10 cellular contexts compared by ENCODE assay signal in the genomic region with DNA sequence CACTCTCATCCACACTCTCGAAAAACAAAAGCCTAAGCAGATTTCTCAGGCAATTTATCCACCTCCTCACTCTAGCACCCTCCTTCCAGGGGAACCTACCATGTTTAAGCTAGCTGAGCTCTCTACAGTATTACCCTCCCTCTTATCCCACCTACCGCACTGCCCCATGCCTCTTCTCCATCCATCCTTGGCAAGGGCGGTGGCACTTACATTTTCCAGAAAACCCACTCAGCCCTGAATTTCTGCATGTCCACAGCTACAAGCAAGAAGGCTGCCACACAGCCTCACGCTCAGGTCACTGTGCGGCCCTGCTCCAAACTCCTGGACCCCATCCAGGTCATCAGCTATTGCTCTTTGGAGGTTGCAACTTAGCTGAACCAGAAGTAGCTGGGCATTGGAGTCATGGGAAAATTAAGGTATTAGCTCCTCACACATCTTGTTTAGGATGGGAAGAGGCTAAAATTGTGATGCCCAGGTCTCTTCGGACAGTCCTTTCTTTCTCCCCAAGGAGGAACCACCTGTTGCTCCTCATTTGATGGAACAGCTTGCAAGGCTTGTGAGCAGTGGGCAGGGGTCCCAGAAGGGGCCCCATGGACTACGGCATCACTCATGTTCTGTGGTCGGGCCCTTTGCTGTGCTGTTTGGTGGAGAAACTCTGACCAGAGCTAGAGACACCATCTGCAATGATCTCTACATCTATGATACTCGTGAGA. TPM values are rescaled to one million over a fixed set of nuclear protein-coding genes. Genes with fewer than 3 reads are reported as not detected.
DNase-seq lines count a peak whose midpoint lies in the region; ATAC-seq and TF ChIP-seq lines count a peak whose summit lies in the region.
"Had no signal": no experiment of that assay in that cellular context is flagged by ENCODE, and none has a peak within 500 bp of the region (broad histone marks: within the 10 kb centered on the region; RNA-seq: fewer than 3 reads in every experiment).

No MANE protein-coding gene starts in this region.

- POLR2A ChIA-PET in SK-N-SH (lab: Yijun Ruan, JAX), result interaction anchor here (0.8 to 1.0 kb wide), 2 partner anchors 34 to 54 kb away, joined by 3 read pairs; a partner anchor contains a TSS

- no peak overlapping the region for H3K27ac ChIP-seq in SK-N-SH (ENCODE audit: low read depth in 2 of 2, low read length in 1 of 2)

- peak overlapping the region; percentile 86 for H3K4me2 ChIP-seq in SK-N-SH

- H3K4me3 Mint-ChIP-seq in activated T-helper 17 cell treated with anti-CD3 and anti-CD28 coated beads, Interleukin-2, amount 50 U/mL, for 72 hours, result peak overlapping the region; percentile 73
- peak overlapping the region; percentile 69 to 95 for H3K4me3 Mint-ChIP-seq in stimulated activated naive CD8-positive, alpha-beta T cell treated with anti-CD3 and anti-CD28 coated beads, Interleukin-15, amount 100 ng/mL, for 72 hours

- ATAC-seq in SK-N-SH treated with all-trans-retinoic acid at 6 μM for 48 hours, result no peak; the same call in 2 of the 3 replicates
- no peak for ATAC-seq in activated T-helper 17 cell treated with anti-CD3 and anti-CD28 coated beads, Interleukin-2, amount 50 U/mL, for 72 hours (replicated peaks)
- peak; percentile 0 for ATAC-seq in stimulated activated naive CD8-positive, alpha-beta T cell treated with anti-CD3 and anti-CD28 coated beads, Interleukin-15, amount 100 ng/mL, for 72 hours

- no peak for TF ChIP-seq CTCF in SK-N-SH (IDR thresholded peaks at IDR 0.05)

- DNase-seq in SK-N-SH (no peak), islet precursor cell (peak; percentile 46), germinal center (ENCODE audit: low spot score) (no peak), DMS79 treated with DMSO at 0.1 percent for 48 hours (lab: John Stamatoyannopoulos, UW) (no peak), NCI-H2107 treated with DMSO at 0.1 percent for 48 hours (lab: John Stamatoyannopoulos, UW; ENCODE audit: unreplicated experiment) (no peak)
- no peak for DNase-seq in stimulated activated naive CD8-positive, alpha-beta T cell treated with anti-CD3 and anti-CD28 coated beads, Interleukin-15, amount 100 ng/mL, for 72 hours
- DNase-seq: esophagus squamous epithelium, KBM-7 had no signal

- peaks cover 56% of the 10 kb centered on the region for H3K36me3 Mint-ChIP-seq in activated T-helper 17 cell treated with anti-CD3 and anti-CD28 coated beads, Interleukin-2, amount 50 U/mL, for 72 hours (ENCODE audit: low read depth)

- H3K9me3 ChIP-seq in SK-N-SH, result no peaks in the 10 kb centered on the region
- H3K9me3 ChIP-seq: esophagus squamous epithelium had no signal

- CTCF ChIA-PET in SK-N-SH (lab: Yijun Ruan, JAX), result interaction anchor here (0.7 to 8.2 kb wide), 7 partner anchors 13 to 268 kb away, joined by 3 to 198 read pairs (median 5); a partner anchor contains a TSS

- no peak overlapping the region for H2AFZ ChIP-seq in SK-N-SH (ENCODE audit: low read depth)

- no peak overlapping the region for H3K27ac Mint-ChIP-seq in activated T-helper 17 cell treated with anti-CD3 and anti-CD28 coated beads, Interleukin-2, amount 50 U/mL, for 72 hours
- H3K27ac Mint-ChIP-seq in stimulated activated naive CD8-positive, alpha-beta T cell treated with anti-CD3 and anti-CD28 coated beads, Interleukin-15, amount 100 ng/mL, for 72 hours, result peak overlapping the region in 1 of 2 donors; percentile 24

- peaks cover 17 to 28% of the 10 kb centered on the region in 2 experiments for H3K36me3 ChIP-seq in SK-N-SH (replicated peaks in 1 of 2; ENCODE audit: control insufficient read depth in 1 of 2, insufficient read depth in 2 of 2, low read length in 1 of 2)

- H3K9ac ChIP-seq in SK-N-SH, result no peak overlapping the region

- 96% methylated on average over 9 of the region's 9 CpGs for WGBS in SK-N-SH (ENCODE audit: low lambda C conversion rate)

- no peaks in the 10 kb centered on the region for H3K9me3 Mint-ChIP-seq in activated T-helper 17 cell treated with anti-CD3 and anti-CD28 coated beads, Interleukin-2, amount 50 U/mL, for 72 hours
- no peaks in the 10 kb centered on the region for H3K9me3 Mint-ChIP-seq in stimulated activated naive CD8-positive, alpha-beta T cell treated with anti-CD3 and anti-CD28 coated beads, Interleukin-15, amount 100 ng/mL, for 72 hours

- 0 out of 2 replicates have a peak, but pooled peaks cover 8% of the 10 kb centered on the region for H4K20me1 ChIP-seq in SK-N-SH (ENCODE audit: insufficient read depth)

- no peaks in the 10 kb centered on the region for H3K9me2 ChIP-seq in SK-N-SH

- H3K4me1 Mint-ChIP-seq in activated T-helper 17 cell treated with anti-CD3 and anti-CD28 coated beads, Interleukin-2, amount 50 U/mL, for 72 hours, result peaks cover 16% of the 10 kb centered on the region
- H3K4me1 Mint-ChIP-seq in stimulated activated naive CD8-positive, alpha-beta T cell treated with anti-CD3 and anti-CD28 coated beads, Interleukin-15, amount 100 ng/mL, for 72 hours, result peaks cover 48% of the 10 kb centered on the region

- TF ChIP-seq RAD21 in SK-N-SH (IDR thresholded peaks at IDR 0.05; ENCODE audit: low read length), result no peak

- H3K27me3 ChIP-seq in SK-N-SH (ENCODE audit: insufficient read depth), result no peaks in the 10 kb centered on the region
- H3K27me3 ChIP-seq: esophagus squamous epithelium had no signal

- no peak overlapping the region for H3K4me3 ChIP-seq in SK-N-SH (ENCODE audit: low read depth in 2 of 2, low read length in 1 of 2)

- H3K79me2 ChIP-seq in SK-N-SH (ENCODE audit: insufficient read depth), result peaks cover 13% of the 10 kb centered on the region

- H3F3A ChIP-seq in SK-N-SH (replicated peaks; ENCODE audit: insufficient read depth), result peaks cover 40% of the 10 kb centered on the region

- TF ChIP-seq EP300 in SK-N-SH (IDR thresholded peaks at IDR 0.05; ENCODE audit: borderline replicate concordance in 1 of 2, low read depth in 1 of 2, low read length in 1 of 2), result no peak

- H3K4me1 ChIP-seq in SK-N-SH (ENCODE audit: control insufficient read depth in 1 of 2, insufficient read depth in 2 of 2, low read depth in 1 of 2, low read length in 1 of 2), result peaks cover 0 to 7% of the 10 kb centered on the region in 2 experiments; a peak in 1 of 4 replicates

- no peaks in the 10 kb centered on the region for H3K27me3 Mint-ChIP-seq in activated T-helper 17 cell treated with anti-CD3 and anti-CD28 coated beads, Interleukin-2, amount 50 U/mL, for 72 hours
- H3K27me3 Mint-ChIP-seq in stimulated activated naive CD8-positive, alpha-beta T cell treated with anti-CD3 and anti-CD28 coated beads, Interleukin-15, amount 100 ng/mL, for 72 hours, result no peaks in the 10 kb centered on the region

TF ChIP-seq in SK-N-SH, 30 proteins besides CTCF, POLR2A, EP300 and RAD21 (continues in another document):
- TF ChIP-seq, protein P1, sequence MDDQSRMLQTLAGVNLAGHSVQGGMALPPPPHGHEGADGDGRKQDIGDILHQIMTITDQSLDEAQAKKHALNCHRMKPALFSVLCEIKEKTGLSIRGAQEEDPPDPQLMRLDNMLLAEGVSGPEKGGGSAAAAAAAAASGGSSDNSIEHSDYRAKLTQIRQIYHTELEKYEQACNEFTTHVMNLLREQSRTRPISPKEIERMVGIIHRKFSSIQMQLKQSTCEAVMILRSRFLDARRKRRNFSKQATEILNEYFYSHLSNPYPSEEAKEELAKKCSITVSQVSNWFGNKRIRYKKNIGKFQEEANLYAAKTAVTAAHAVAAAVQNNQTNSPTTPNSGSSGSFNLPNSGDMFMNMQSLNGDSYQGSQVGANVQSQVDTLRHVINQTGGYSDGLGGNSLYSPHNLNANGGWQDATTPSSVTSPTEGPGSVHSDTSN (IDR thresholded peaks at IDR 0.05), result no peak
- TF ChIP-seq MEF2A (IDR thresholded peaks at IDR 0.05; ENCODE audit: borderline replicate concordance, low read depth) (no peak), RXRA (IDR thresholded peaks at IDR 0.05; ENCODE audit: borderline replicate concordance, low read depth) (no peak), FOSL2 (IDR thresholded peaks at IDR 0.05; ENCODE audit: borderline replicate concordance, low read depth) (no peak)

TF ChIP-seq in SK-N-SH treated with all-trans-retinoic acid at 6 μM for 48 hours, 23 proteins besides CTCF, POLR2A, EP300 and RAD21 (continues in another document):
- no peak for TF ChIP-seq ZNF8 (CRISPR knock-in tag; IDR thresholded peaks at IDR 0.05)

RNA-seq across cellular contexts. Expression of a gene that starts 1.1 kb away (rescaled TPM):
- polyA plus RNA-seq in SK-N-SH (2012; rRNA removed), result 4.4 and 4.7 TPM in 2 replicates
- polyA plus RNA-seq in SK-N-SH (2012; cell fraction: cytosol; rRNA removed), result 3.8 and 4.9 TPM in 2 replicates
- polyA plus RNA-seq in SK-N-SH (2012; cell fraction: nucleus; rRNA removed), result 11.9 and 12.4 TPM in 2 replicates
- not detected for total RNA-seq in activated T-helper 17 cell treated with anti-CD3 and anti-CD28 coated beads, Interleukin-2, amount 50 U/mL, for 72 hours

RNA-seq across cellular contexts. Expression of a gene that starts 9.9 kb away (rescaled TPM):
- polyA plus RNA-seq in SK-N-SH (2012; rRNA removed), result 0.59 and 1.9 TPM in 2 replicates
- polyA plus RNA-seq in SK-N-SH (2012; cell fraction: cytosol; rRNA removed), result 1.0 and 1.2 TPM in 2 replicates
- polyA plus RNA-seq in SK-N-SH (2012; cell fraction: nucleus; rRNA removed), result 0.39 and 0.99 TPM in 2 replicates
- under 1 TPM; 0.22 to 0.32 TPM for total RNA-seq in activated T-helper 17 cell treated with anti-CD3 and anti-CD28 coated beads, Interleukin-2, amount 50 U/mL, for 72 hours

RNA-seq across cellular contexts. Expression of a gene that starts 18.6 kb away (rescaled TPM):
- polyA plus RNA-seq in SK-N-SH (2012; rRNA removed), result 340 and 445 TPM in 2 replicates
- 565 and 761 TPM in 2 replicates for polyA plus RNA-seq in SK-N-SH (2012; cell fraction: cytosol; rRNA removed)
- 81.8 and 90.8 TPM in 2 replicates for polyA plus RNA-seq in SK-N-SH (2012; cell fraction: nucleus; rRNA removed)
- 100 to 1,000 TPM in 1 of 2 donors, 10 to 100 TPM in 1; 72.1 to 107 TPM for total RNA-seq in activated T-helper 17 cell treated with anti-CD3 and anti-CD28 coated beads, Interleukin-2, amount 50 U/mL, for 72 hours

RNA-seq across cellular contexts. Expression of a gene that starts 18.7 kb away (rescaled TPM):
- polyA plus RNA-seq in SK-N-SH (2012; rRNA removed), result 38.7 and 48.9 TPM in 2 replicates
- 18.6 and 31.2 TPM in 2 replicates for polyA plus RNA-seq in SK-N-SH (2012; cell fraction: cytosol; rRNA removed)
- 147 and 155 TPM in 2 replicates for polyA plus RNA-seq in SK-N-SH (2012; cell fraction: nucleus; rRNA removed)
- 10 to 100 TPM; 38.9 to 74.6 TPM for total RNA-seq in activated T-helper 17 cell treated with anti-CD3 and anti-CD28 coated beads, Interleukin-2, amount 50 U/mL, for 72 hours

RNA-seq across cellular contexts. Expression of a gene that starts 29.6 kb away (rescaled TPM):
- 0.05 TPM in 1 of 2 replicates, not detected in the other for polyA plus RNA-seq in SK-N-SH (2012; rRNA removed)
- polyA plus RNA-seq in SK-N-SH (2012; cell fraction: cytosol; rRNA removed), result 0.04 TPM in 2 replicates
- polyA plus RNA-seq in SK-N-SH (2012; cell fraction: nucleus; rRNA removed), result 0.15 and 0.25 TPM in 2 replicates
- total RNA-seq in activated T-helper 17 cell treated with anti-CD3 and anti-CD28 coated beads, Interleukin-2, amount 50 U/mL, for 72 hours, result 100 to 1,000 TPM; 180 to 207 TPM
